In the genomic region with DNA sequence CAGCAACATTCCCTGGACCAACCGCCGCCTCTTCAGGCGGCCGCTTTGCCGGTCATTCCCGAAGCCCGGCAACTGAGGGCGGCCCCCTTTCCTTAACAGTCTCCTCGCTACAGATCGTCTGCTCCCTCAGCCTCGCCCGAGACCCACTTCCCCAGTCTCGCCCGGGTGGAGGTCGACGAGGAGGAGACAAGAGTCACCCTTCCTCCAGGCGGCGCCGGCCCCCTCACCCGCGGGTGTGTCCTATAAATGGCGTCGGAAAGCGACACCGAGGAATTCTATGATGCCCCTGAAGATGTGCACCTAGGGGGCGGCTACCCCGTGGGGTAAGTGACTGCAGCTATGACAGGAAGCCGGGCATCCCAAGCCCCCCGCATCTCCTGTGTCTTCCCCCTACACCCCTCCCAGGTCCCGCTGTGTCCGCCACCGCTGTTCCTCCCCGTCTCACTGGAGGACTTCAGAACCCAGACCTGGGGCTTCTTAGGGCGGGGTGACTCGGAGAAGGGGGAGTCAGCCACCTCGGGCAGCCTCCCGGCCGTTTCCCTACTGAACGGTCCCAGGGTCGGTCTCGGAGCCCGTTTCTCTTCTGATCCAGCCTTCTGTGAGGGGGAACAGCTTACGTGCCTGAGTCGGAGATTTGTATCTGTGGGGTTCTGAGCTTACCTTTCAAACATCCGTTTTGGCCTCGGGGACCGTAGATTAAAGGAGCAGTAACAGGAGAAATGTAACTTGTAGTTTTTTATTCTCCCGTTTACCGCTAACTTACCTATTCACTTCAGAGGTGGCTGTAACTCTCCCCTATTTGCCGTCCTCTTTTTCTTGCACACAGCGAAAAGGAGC, we compare ENCODE assay signal across 1 cellular context.
TF ChIP-seq lines count a peak whose summit lies in the region.

No MANE protein-coding gene starts in this region.

TF ChIP-seq in GM12878, 131 proteins besides CTCF, POLR2A, EP300 and RAD21 (continued from another document and continues in another):
- TF ChIP-seq, protein P1, sequence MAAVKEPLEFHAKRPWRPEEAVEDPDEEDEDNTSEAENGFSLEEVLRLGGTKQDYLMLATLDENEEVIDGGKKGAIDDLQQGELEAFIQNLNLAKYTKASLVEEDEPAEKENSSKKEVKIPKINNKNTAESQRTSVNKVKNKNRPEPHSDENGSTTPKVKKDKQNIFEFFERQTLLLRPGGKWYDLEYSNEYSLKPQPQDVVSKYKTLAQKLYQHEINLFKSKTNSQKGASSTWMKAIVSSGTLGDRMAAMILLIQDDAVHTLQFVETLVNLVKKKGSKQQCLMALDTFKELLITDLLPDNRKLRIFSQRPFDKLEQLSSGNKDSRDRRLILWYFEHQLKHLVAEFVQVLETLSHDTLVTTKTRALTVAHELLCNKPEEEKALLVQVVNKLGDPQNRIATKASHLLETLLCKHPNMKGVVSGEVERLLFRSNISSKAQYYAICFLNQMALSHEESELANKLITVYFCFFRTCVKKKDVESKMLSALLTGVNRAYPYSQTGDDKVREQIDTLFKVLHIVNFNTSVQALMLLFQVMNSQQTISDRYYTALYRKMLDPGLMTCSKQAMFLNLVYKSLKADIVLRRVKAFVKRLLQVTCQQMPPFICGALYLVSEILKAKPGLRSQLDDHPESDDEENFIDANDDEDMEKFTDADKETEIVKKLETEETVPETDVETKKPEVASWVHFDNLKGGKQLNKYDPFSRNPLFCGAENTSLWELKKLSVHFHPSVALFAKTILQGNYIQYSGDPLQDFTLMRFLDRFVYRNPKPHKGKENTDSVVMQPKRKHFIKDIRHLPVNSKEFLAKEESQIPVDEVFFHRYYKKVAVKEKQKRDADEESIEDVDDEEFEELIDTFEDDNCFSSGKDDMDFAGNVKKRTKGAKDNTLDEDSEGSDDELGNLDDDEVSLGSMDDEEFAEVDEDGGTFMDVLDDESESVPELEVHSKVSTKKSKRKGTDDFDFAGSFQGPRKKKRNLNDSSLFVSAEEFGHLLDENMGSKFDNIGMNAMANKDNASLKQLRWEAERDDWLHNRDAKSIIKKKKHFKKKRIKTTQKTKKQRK (IDR thresholded peaks at IDR 0.05; ENCODE audit: low read depth, low read length): no peak
- TF ChIP-seq, protein P2, sequence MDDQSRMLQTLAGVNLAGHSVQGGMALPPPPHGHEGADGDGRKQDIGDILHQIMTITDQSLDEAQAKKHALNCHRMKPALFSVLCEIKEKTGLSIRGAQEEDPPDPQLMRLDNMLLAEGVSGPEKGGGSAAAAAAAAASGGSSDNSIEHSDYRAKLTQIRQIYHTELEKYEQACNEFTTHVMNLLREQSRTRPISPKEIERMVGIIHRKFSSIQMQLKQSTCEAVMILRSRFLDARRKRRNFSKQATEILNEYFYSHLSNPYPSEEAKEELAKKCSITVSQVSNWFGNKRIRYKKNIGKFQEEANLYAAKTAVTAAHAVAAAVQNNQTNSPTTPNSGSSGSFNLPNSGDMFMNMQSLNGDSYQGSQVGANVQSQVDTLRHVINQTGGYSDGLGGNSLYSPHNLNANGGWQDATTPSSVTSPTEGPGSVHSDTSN (IDR thresholded peaks at IDR 0.05; ENCODE audit: insufficient replicate concordance, low read depth, low read length): no peak
- TF ChIP-seq NBN (IDR thresholded peaks at IDR 0.05) (peak; percentile 20; the same call in 1 of the 2 replicates), NKRF (conservative IDR thresholded peaks at IDR 0.05) (peak; percentile 40; the same call in 1 of the 2 replicates), TARDBP (IDR thresholded peaks at IDR 0.05; ENCODE audit: borderline replicate concordance) (0 out of 2 replicates have a peak, but pooled peaks have one; percentile 34), NFIC (IDR thresholded peaks at IDR 0.05; ENCODE audit: low read depth, low read length) (no peak), CREB1 (IDR thresholded peaks at IDR 0.05; ENCODE audit: low read depth) (0 out of 2 replicates have a peak, but pooled peaks have one; percentile 1), CEBPB (IDR thresholded peaks at IDR 0.05; ENCODE audit: borderline replicate concordance in 1 of 2, low read depth in 2 of 2, low read length in 2 of 2) (no peak), NFXL1 (IDR thresholded peaks at IDR 0.05; ENCODE audit: borderline replicate concordance) (no peak), TAF1 (IDR thresholded peaks at IDR 0.05; ENCODE audit: borderline replicate concordance, low read depth, low read length) (peak; percentile 26; the same call in 1 of the 2 replicates), IKZF1 (conservative IDR thresholded peaks at IDR 0.05) (peak; percentile 33; the same call in 1 of the 2 replicates), ZBTB33 (IDR thresholded peaks at IDR 0.05) (no peak), SMARCA5 (IDR thresholded peaks at IDR 0.05) (0 out of 2 replicates have a peak, but pooled peaks have one; percentile 32), NR2F1 (conservative IDR thresholded peaks at IDR 0.05) (no peak), SMAD5 (IDR thresholded peaks at IDR 0.05; ENCODE audit: low read depth) (no peak), MYB (IDR thresholded peaks at IDR 0.05; ENCODE audit: borderline replicate concordance, low read depth, low read length) (no peak), USF1 (IDR thresholded peaks at IDR 0.05; ENCODE audit: borderline replicate concordance, extremely low read length, insufficient read depth, low read depth, low read length) (no peak), ZNF24 (IDR thresholded peaks at IDR 0.05) (no peak), YY1 (IDR thresholded peaks at IDR 0.05; ENCODE audit: low read depth, low read length) (peak; percentile 79), IKZF2 (IDR thresholded peaks at IDR 0.05) (peak in 1 of 2 experiments; percentile 23; a peak in 1 of 4 replicates)
- TF ChIP-seq, protein P3, sequence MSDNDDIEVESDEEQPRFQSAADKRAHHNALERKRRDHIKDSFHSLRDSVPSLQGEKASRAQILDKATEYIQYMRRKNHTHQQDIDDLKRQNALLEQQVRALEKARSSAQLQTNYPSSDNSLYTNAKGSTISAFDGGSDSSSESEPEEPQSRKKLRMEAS (IDR thresholded peaks at IDR 0.05; ENCODE audit: low read depth, low read length): no peak
- TF ChIP-seq, protein P4, sequence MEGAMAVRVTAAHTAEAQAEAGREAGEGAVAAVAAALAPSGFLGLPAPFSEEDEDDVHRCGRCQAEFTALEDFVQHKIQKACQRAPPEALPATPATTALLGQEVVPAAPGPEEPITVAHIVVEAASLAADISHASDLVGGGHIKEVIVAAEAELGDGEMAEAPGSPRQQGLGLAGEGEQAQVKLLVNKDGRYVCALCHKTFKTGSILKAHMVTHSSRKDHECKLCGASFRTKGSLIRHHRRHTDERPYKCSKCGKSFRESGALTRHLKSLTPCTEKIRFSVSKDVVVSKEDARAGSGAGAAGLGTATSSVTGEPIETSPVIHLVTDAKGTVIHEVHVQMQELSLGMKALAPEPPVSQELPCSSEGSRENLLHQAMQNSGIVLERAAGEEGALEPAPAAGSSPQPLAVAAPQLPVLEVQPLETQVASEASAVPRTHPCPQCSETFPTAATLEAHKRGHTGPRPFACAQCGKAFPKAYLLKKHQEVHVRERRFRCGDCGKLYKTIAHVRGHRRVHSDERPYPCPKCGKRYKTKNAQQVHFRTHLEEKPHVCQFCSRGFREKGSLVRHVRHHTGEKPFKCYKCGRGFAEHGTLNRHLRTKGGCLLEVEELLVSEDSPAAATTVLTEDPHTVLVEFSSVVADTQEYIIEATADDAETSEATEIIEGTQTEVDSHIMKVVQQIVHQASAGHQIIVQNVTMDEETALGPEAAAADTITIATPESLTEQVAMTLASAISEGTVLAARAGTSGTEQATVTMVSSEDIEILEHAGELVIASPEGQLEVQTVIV (IDR thresholded peaks at IDR 0.05; ENCODE audit: borderline replicate concordance, partially characterized antibody): no peak
- TF ChIP-seq, protein P5, sequence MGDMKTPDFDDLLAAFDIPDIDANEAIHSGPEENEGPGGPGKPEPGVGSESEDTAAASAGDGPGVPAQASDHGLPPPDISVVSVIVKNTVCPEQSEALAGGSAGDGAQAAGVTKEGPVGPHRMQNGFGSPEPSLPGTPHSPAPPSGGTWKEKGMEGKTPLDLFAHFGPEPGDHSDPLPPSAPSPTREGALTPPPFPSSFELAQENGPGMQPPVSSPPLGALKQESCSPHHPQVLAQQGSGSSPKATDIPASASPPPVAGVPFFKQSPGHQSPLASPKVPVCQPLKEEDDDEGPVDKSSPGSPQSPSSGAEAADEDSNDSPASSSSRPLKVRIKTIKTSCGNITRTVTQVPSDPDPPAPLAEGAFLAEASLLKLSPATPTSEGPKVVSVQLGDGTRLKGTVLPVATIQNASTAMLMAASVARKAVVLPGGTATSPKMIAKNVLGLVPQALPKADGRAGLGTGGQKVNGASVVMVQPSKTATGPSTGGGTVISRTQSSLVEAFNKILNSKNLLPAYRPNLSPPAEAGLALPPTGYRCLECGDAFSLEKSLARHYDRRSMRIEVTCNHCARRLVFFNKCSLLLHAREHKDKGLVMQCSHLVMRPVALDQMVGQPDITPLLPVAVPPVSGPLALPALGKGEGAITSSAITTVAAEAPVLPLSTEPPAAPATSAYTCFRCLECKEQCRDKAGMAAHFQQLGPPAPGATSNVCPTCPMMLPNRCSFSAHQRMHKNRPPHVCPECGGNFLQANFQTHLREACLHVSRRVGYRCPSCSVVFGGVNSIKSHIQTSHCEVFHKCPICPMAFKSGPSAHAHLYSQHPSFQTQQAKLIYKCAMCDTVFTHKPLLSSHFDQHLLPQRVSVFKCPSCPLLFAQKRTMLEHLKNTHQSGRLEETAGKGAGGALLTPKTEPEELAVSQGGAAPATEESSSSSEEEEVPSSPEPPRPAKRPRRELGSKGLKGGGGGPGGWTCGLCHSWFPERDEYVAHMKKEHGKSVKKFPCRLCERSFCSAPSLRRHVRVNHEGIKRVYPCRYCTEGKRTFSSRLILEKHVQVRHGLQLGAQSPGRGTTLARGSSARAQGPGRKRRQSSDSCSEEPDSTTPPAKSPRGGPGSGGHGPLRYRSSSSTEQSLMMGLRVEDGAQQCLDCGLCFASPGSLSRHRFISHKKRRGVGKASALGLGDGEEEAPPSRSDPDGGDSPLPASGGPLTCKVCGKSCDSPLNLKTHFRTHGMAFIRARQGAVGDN (IDR thresholded peaks at IDR 0.05): no peak
- TF ChIP-seq, protein P6, sequence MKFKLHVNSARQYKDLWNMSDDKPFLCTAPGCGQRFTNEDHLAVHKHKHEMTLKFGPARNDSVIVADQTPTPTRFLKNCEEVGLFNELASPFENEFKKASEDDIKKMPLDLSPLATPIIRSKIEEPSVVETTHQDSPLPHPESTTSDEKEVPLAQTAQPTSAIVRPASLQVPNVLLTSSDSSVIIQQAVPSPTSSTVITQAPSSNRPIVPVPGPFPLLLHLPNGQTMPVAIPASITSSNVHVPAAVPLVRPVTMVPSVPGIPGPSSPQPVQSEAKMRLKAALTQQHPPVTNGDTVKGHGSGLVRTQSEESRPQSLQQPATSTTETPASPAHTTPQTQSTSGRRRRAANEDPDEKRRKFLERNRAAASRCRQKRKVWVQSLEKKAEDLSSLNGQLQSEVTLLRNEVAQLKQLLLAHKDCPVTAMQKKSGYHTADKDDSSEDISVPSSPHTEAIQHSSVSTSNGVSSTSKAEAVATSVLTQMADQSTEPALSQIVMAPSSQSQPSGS (IDR thresholded peaks at IDR 0.05; ENCODE audit: low read length): no peak
